ENCODE assay signal across 1 cellular context in genomic region chr3:33798418-33799201, GRCh38.
A peak's percentile ranks its signal among the peaks of the same experiment; 100 is the strongest.
TF ChIP-seq lines count a peak whose summit lies in the region.

A gene with protein sequence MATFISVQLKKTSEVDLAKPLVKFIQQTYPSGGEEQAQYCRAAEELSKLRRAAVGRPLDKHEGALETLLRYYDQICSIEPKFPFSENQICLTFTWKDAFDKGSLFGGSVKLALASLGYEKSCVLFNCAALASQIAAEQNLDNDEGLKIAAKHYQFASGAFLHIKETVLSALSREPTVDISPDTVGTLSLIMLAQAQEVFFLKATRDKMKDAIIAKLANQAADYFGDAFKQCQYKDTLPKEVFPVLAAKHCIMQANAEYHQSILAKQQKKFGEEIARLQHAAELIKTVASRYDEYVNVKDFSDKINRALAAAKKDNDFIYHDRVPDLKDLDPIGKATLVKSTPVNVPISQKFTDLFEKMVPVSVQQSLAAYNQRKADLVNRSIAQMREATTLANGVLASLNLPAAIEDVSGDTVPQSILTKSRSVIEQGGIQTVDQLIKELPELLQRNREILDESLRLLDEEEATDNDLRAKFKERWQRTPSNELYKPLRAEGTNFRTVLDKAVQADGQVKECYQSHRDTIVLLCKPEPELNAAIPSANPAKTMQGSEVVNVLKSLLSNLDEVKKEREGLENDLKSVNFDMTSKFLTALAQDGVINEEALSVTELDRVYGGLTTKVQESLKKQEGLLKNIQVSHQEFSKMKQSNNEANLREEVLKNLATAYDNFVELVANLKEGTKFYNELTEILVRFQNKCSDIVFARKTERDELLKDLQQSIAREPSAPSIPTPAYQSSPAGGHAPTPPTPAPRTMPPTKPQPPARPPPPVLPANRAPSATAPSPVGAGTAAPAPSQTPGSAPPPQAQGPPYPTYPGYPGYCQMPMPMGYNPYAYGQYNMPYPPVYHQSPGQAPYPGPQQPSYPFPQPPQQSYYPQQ (plus strand): TSS chr3:33798630. CDS start chr3:33798729, 99 bp downstream.

TF ChIP-seq in HEK293, 187 proteins besides CTCF, POLR2A, EP300 and RAD21 (continued from another document and continues in another):
- TF ChIP-seq ZNF654 (tag by site-specific recombination; IDR thresholded peaks at IDR 0.05; ENCODE audit: low read depth), result no peak
- TF ChIP-seq ZNF629 (tag by site-specific recombination; IDR thresholded peaks at IDR 0.05), result peak; percentile 74
- no peak for TF ChIP-seq ZSCAN30 (tag by site-specific recombination; IDR thresholded peaks at IDR 0.05)
- TF ChIP-seq ZNF146 (tag by site-specific recombination; IDR thresholded peaks at IDR 0.05), result peak; percentile 58; the same call in 1 of the 2 replicates
- TF ChIP-seq TRIM28 (IDR thresholded peaks at IDR 0.05; ENCODE audit: borderline replicate concordance, low read length), result no peak; the same call in 1 of the 2 replicates
- TF ChIP-seq, protein P1, sequence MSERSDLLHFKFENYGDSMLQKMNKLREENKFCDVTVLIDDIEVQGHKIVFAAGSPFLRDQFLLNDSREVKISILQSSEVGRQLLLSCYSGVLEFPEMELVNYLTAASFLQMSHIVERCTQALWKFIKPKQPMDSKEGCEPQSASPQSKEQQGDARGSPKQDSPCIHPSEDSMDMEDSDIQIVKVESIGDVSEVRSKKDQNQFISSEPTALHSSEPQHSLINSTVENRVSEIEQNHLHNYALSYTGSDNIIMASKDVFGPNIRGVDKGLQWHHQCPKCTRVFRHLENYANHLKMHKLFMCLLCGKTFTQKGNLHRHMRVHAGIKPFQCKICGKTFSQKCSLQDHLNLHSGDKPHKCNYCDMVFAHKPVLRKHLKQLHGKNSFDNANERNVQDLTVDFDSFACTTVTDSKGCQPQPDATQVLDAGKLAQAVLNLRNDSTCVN (tag by site-specific recombination; optimal IDR thresholded peaks at IDR 0.05), result peak; percentile 93
- no peak for TF ChIP-seq ZNF626 (tag by site-specific recombination; IDR thresholded peaks at IDR 0.05)
- TF ChIP-seq, protein P2, sequence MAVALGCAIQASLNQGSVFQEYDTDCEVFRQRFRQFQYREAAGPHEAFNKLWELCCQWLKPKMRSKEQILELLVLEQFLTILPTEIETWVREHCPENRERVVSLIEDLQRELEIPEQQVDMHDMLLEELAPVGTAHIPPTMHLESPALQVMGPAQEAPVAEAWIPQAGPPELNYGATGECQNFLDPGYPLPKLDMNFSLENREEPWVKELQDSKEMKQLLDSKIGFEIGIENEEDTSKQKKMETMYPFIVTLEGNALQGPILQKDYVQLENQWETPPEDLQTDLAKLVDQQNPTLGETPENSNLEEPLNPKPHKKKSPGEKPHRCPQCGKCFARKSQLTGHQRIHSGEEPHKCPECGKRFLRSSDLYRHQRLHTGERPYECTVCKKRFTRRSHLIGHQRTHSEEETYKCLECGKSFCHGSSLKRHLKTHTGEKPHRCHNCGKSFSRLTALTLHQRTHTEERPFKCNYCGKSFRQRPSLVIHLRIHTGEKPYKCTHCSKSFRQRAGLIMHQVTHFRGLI (tag by site-specific recombination; IDR thresholded peaks at IDR 0.05), result no peak; the same call in 1 of the 2 replicates
- TF ChIP-seq ZNF660 (tag by site-specific recombination; IDR thresholded peaks at IDR 0.05), result peak; percentile 62
- TF ChIP-seq ZNF404 (tag by site-specific recombination; IDR thresholded peaks at IDR 0.05), result no peak
- no peak for TF ChIP-seq ZNF585B (tag by site-specific recombination; IDR thresholded peaks at IDR 0.05)
- TF ChIP-seq OSR2 (tag by site-specific recombination; IDR thresholded peaks at IDR 0.05), result no peak
- no peak for TF ChIP-seq RBAK (tag by site-specific recombination; IDR thresholded peaks at IDR 0.05)
- peak; percentile 99 for TF ChIP-seq ZNF501 (tag by site-specific recombination; IDR thresholded peaks at IDR 0.05)
- TF ChIP-seq ZNF558 (tag by site-specific recombination; IDR thresholded peaks at IDR 0.05), result no peak
- TF ChIP-seq ZBTB20 (tag by site-specific recombination; IDR thresholded peaks at IDR 0.05), result peak; percentile 84
- TF ChIP-seq, protein P3, sequence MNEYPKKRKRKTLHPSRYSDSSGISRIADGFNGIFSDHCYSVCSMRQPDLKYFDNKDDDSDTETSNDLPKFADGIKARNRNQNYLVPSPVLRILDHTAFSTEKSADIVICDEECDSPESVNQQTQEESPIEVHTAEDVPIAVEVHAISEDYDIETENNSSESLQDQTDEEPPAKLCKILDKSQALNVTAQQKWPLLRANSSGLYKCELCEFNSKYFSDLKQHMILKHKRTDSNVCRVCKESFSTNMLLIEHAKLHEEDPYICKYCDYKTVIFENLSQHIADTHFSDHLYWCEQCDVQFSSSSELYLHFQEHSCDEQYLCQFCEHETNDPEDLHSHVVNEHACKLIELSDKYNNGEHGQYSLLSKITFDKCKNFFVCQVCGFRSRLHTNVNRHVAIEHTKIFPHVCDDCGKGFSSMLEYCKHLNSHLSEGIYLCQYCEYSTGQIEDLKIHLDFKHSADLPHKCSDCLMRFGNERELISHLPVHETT (tag by site-specific recombination; IDR thresholded peaks at IDR 0.05), result no peak
- TF ChIP-seq ZNF121 (tag by site-specific recombination; IDR thresholded peaks at IDR 0.05), result peak; percentile 58; the same call in 1 of the 2 replicates
- TF ChIP-seq ZNF2 (tag by site-specific recombination; IDR thresholded peaks at IDR 0.05), result peak; percentile 88
- TF ChIP-seq ZNF416 (tag by site-specific recombination; IDR thresholded peaks at IDR 0.05), result no peak
- TF ChIP-seq SETDB1 (IDR thresholded peaks at IDR 0.05; ENCODE audit: insufficient read length, low read length), result no peak
- TF ChIP-seq ZNF777 (tag by site-specific recombination; IDR thresholded peaks at IDR 0.05; ENCODE audit: borderline replicate concordance), result no peak
- no peak for TF ChIP-seq ZNF776 (tag by site-specific recombination; IDR thresholded peaks at IDR 0.05; ENCODE audit: borderline replicate concordance)
- no peak for TF ChIP-seq ZNF529 (tag by site-specific recombination; IDR thresholded peaks at IDR 0.05; ENCODE audit: insufficient replicate concordance)
- TF ChIP-seq GLIS1 (tag by site-specific recombination; IDR thresholded peaks at IDR 0.05), result no peak
- TF ChIP-seq KLF10 (tag by site-specific recombination; IDR thresholded peaks at IDR 0.05), result no peak
- TF ChIP-seq ZNF211 (tag by site-specific recombination; IDR thresholded peaks at IDR 0.05; ENCODE audit: low read depth), result no peak
- no peak for TF ChIP-seq ZFP41 (tag by site-specific recombination; IDR thresholded peaks at IDR 0.05; ENCODE audit: borderline replicate concordance)
- TF ChIP-seq ZNF768 (tag by site-specific recombination; IDR thresholded peaks at IDR 0.05), result no peak; the same call in 1 of the 2 replicates
- no peak for TF ChIP-seq TCF7L2 (IDR thresholded peaks at IDR 0.05; ENCODE audit: borderline replicate concordance, low read depth, low read length)
- TF ChIP-seq KLF1 (tag by site-specific recombination; IDR thresholded peaks at IDR 0.05), result peak; percentile 90
- peak; percentile 49; the same call in 1 of the 2 replicates for TF ChIP-seq PRDM1 (tag by site-specific recombination; IDR thresholded peaks at IDR 0.05)
- TF ChIP-seq MZF1 (tag by site-specific recombination; IDR thresholded peaks at IDR 0.05; ENCODE audit: borderline replicate concordance), result no peak
- TF ChIP-seq ZNF114 (tag by site-specific recombination; IDR thresholded peaks at IDR 0.05), result no peak
- TF ChIP-seq ZNF239 (tag by site-specific recombination; IDR thresholded peaks at IDR 0.05), result no peak; the same call in 1 of the 2 replicates
- TF ChIP-seq ZNF280C (tag by site-specific recombination; IDR thresholded peaks at IDR 0.05), result no peak
- TF ChIP-seq ZNF223 (tag by site-specific recombination; IDR thresholded peaks at IDR 0.05), result no peak
- peak; percentile 84 for TF ChIP-seq KLF9 (tag by site-specific recombination; IDR thresholded peaks at IDR 0.05; ENCODE audit: low read depth)
- no peak for TF ChIP-seq ZNF132 (tag by site-specific recombination; IDR thresholded peaks at IDR 0.05; ENCODE audit: borderline replicate concordance)
- no peak for TF ChIP-seq ZNF830 (tag by site-specific recombination; IDR thresholded peaks at IDR 0.05; ENCODE audit: low read depth)
- TF ChIP-seq, protein P4, sequence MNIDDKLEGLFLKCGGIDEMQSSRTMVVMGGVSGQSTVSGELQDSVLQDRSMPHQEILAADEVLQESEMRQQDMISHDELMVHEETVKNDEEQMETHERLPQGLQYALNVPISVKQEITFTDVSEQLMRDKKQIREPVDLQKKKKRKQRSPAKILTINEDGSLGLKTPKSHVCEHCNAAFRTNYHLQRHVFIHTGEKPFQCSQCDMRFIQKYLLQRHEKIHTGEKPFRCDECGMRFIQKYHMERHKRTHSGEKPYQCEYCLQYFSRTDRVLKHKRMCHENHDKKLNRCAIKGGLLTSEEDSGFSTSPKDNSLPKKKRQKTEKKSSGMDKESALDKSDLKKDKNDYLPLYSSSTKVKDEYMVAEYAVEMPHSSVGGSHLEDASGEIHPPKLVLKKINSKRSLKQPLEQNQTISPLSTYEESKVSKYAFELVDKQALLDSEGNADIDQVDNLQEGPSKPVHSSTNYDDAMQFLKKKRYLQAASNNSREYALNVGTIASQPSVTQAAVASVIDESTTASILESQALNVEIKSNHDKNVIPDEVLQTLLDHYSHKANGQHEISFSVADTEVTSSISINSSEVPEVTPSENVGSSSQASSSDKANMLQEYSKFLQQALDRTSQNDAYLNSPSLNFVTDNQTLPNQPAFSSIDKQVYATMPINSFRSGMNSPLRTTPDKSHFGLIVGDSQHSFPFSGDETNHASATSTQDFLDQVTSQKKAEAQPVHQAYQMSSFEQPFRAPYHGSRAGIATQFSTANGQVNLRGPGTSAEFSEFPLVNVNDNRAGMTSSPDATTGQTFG (tag by site-specific recombination; IDR thresholded peaks at IDR 0.05; ENCODE audit: borderline replicate concordance), result no peak
- TF ChIP-seq, protein P5, sequence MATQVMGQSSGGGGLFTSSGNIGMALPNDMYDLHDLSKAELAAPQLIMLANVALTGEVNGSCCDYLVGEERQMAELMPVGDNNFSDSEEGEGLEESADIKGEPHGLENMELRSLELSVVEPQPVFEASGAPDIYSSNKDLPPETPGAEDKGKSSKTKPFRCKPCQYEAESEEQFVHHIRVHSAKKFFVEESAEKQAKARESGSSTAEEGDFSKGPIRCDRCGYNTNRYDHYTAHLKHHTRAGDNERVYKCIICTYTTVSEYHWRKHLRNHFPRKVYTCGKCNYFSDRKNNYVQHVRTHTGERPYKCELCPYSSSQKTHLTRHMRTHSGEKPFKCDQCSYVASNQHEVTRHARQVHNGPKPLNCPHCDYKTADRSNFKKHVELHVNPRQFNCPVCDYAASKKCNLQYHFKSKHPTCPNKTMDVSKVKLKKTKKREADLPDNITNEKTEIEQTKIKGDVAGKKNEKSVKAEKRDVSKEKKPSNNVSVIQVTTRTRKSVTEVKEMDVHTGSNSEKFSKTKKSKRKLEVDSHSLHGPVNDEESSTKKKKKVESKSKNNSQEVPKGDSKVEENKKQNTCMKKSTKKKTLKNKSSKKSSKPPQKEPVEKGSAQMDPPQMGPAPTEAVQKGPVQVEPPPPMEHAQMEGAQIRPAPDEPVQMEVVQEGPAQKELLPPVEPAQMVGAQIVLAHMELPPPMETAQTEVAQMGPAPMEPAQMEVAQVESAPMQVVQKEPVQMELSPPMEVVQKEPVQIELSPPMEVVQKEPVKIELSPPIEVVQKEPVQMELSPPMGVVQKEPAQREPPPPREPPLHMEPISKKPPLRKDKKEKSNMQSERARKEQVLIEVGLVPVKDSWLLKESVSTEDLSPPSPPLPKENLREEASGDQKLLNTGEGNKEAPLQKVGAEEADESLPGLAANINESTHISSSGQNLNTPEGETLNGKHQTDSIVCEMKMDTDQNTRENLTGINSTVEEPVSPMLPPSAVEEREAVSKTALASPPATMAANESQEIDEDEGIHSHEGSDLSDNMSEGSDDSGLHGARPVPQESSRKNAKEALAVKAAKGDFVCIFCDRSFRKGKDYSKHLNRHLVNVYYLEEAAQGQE (tag by site-specific recombination; IDR thresholded peaks at IDR 0.05), result peak; percentile 62
- no peak for TF ChIP-seq ZNF843 (tag by site-specific recombination; IDR thresholded peaks at IDR 0.05)
- TF ChIP-seq ZNF623 (tag by site-specific recombination; IDR thresholded peaks at IDR 0.05), result no peak
- TF ChIP-seq ZNF792 (tag by site-specific recombination; IDR thresholded peaks at IDR 0.05), result no peak
- no peak for TF ChIP-seq ZNF791 (tag by site-specific recombination; IDR thresholded peaks at IDR 0.05)
- no peak for TF ChIP-seq ZNF350 (tag by site-specific recombination; IDR thresholded peaks at IDR 0.05)
- no peak for TF ChIP-seq ZNF138 (tag by site-specific recombination; IDR thresholded peaks at IDR 0.05; ENCODE audit: borderline replicate concordance)
- 0 out of 2 replicates have a peak, but pooled peaks have one; percentile 12 for TF ChIP-seq SCRT2 (tag by site-specific recombination; IDR thresholded peaks at IDR 0.05)
- TF ChIP-seq ZNF76 (tag by site-specific recombination; IDR thresholded peaks at IDR 0.05; ENCODE audit: borderline replicate concordance, low read depth), result peak; percentile 63
- no peak for TF ChIP-seq ZNF112 (tag by site-specific recombination; IDR thresholded peaks at IDR 0.05)
- TF ChIP-seq KLF16 (tag by site-specific recombination; IDR thresholded peaks at IDR 0.05), result peak; percentile 81; the same call in 1 of the 2 replicates
- TF ChIP-seq ZBTB7A (tag by site-specific recombination; IDR thresholded peaks at IDR 0.05; ENCODE audit: low read depth), result no peak
- TF ChIP-seq ZNF274 (IDR thresholded peaks at IDR 0.05; ENCODE audit: low read length), result no peak
- no peak for TF ChIP-seq ZNF274 (tag by site-specific recombination; IDR thresholded peaks at IDR 0.05; ENCODE audit: borderline replicate concordance)
- peak; percentile 34; the same call in 1 of the 2 replicates for TF ChIP-seq REPIN1 (tag by site-specific recombination; IDR thresholded peaks at IDR 0.05; ENCODE audit: low read depth)
- TF ChIP-seq ZNF658 (tag by site-specific recombination; IDR thresholded peaks at IDR 0.05), result no peak
- TF ChIP-seq ZNF510 (tag by site-specific recombination; IDR thresholded peaks at IDR 0.05; ENCODE audit: insufficient replicate concordance), result no peak
